8 cellular contexts compared by ENCODE assay signal in the genomic region with DNA sequence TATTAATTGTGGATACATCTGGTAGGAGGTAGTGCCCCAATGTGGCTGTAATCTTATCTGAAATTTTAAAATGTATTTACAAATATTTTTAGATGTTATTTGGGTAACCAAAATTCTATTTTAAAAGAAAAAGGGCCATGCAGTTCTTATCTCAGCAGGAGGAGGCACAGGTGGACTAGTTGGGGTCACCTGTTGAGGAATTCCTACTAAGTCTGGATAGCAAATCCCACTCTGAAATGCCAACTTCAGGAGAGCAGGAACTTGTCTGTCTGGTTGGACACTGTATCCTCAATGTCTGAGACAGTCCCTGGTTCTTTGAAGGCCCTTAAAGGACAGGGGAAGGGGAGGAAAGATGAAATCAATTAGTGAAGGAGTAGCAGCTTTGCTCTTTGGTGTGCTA.
"Had no signal": no experiment of that assay in that cellular context is flagged by ENCODE, and none has a peak within 500 bp of the region (broad histone marks: within the 10 kb centered on the region; RNA-seq: fewer than 3 reads in every experiment).

No MANE protein-coding gene starts in this region.

- H3K36me3 ChIP-seq: HAP-1 had no signal

- H3K4me3 ChIP-seq: GM23248, HAP-1, K562 had no signal

- H3K9me3 ChIP-seq: HAP-1 had no signal

- H3K27ac ChIP-seq: GM23248 had no signal

- DNase-seq: GM23248, GOT3, H7, IMR-90, KG1 had no signal

- ATAC-seq: HCT116, K562 had no signal

- H3K4me1 ChIP-seq: HAP-1 had no signal
